In genomic region chr1:27570383-27570755, GRCh38 we compare ENCODE assay signal across 12 cellular contexts. TPM values are rescaled to one million over a fixed set of nuclear protein-coding genes. Genes with fewer than 3 reads are reported as not detected.
DNase-seq lines count a peak whose midpoint lies in the region; ATAC-seq lines count a peak whose summit lies in the region.
"Had no signal": no experiment of that assay in that cellular context is flagged by ENCODE, and none has a peak within 500 bp of the region (broad histone marks: within the 10 kb centered on the region; RNA-seq: fewer than 3 reads in every experiment).

No MANE protein-coding gene starts in this region.

- H3K4me3 ChIP-seq in ectodermal cell (ENCODE audit: insufficient read depth, low read depth, low read length): peak overlapping the region; percentile 5
- no peak overlapping the region for H3K4me3 ChIP-seq in mesodermal cell (ENCODE audit: extremely low read depth, insufficient read depth, low read length, poor library complexity, severe bottlenecking)

- no peaks in the 10 kb centered on the region for H3K27me3 ChIP-seq in ectodermal cell (ENCODE audit: control insufficient read depth, insufficient read depth, low read length, poor library complexity, severe bottlenecking)
- H3K27me3 ChIP-seq: foreskin keratinocyte had no signal

- H3K27ac ChIP-seq in ectodermal cell (ENCODE audit: insufficient read depth, low read depth, low read length, poor library complexity, severe bottlenecking): peak overlapping the region; percentile 95
- peak overlapping the region; percentile 71 for H3K27ac ChIP-seq in mesodermal cell (ENCODE audit: low read depth, low read length, severe bottlenecking)
- peak overlapping the region; percentile 83 for H3K27ac ChIP-seq in temporal lobe (ENCODE audit: low read depth, low read length)
- H3K27ac ChIP-seq: foreskin keratinocyte had no signal

- no peak for DNase-seq in activated T-cell treated with anti-CD3 and anti-CD28 coated beads, Interleukin-2, amount 50 U/mL, for 1 hour
- no peak for DNase-seq in H4 (ENCODE audit: low spot score)
- DNase-seq: activated CD8-positive, alpha-beta memory T cell treated with anti-CD3 and anti-CD28 coated beads, Interleukin-2, amount 50 U/mL, for 48 hours; foreskin keratinocyte; OCI-M1; stimulated activated CD4-positive, alpha-beta T cell treated with anti-CD3 and anti-CD28 coated beads, Interleukin-4, amount 100 ng/mL, for 4 hours had no signal

- no peaks in the 10 kb centered on the region for H3K9me3 Mint-ChIP-seq in IgD-negative memory B cell

- H3K36me3 ChIP-seq in ectodermal cell (ENCODE audit: control insufficient read depth, insufficient read depth, low read length) (no peaks in the 10 kb centered on the region), mesodermal cell (ENCODE audit: control insufficient read depth, insufficient read depth, low read length) (peaks cover 9% of the 10 kb centered on the region)

- H3K4me1 Mint-ChIP-seq in IgD-negative memory B cell: peaks cover 7 to 32% (median 23%) of the 10 kb centered on the region in 3 donors

- 14 to 18% methylated on average over 2 of the region's 2 CpGs for WGBS in ectodermal cell, 2 experiments
- 34 to 40% methylated on average over 2 of the region's 2 CpGs for WGBS in mesodermal cell (ENCODE audit: insufficient coverage in 2 of 2), 2 experiments

- H3K9me3 ChIP-seq in ectodermal cell (ENCODE audit: control insufficient read depth, low read length): no peaks in the 10 kb centered on the region
- no peaks in the 10 kb centered on the region for H3K9me3 ChIP-seq in mesodermal cell (ENCODE audit: control insufficient read depth, low read length)

- no peaks in the 10 kb centered on the region for H3K27me3 Mint-ChIP-seq in IgD-negative memory B cell

- no peaks in the 10 kb centered on the region for H3K36me3 Mint-ChIP-seq in IgD-negative memory B cell

- H3K27ac Mint-ChIP-seq in IgD-negative memory B cell: peak overlapping the region in 2 of 3 donors; percentile 84 to 89

- H3K4me1 ChIP-seq in ectodermal cell (ENCODE audit: control insufficient read depth, insufficient read depth, low read length) (peaks cover 91% of the 10 kb centered on the region), mesodermal cell (ENCODE audit: control insufficient read depth, insufficient read depth, low read length, poor library complexity, severe bottlenecking) (peaks cover 97% of the 10 kb centered on the region)

- ATAC-seq in GM18907 (IDR thresholded peaks at IDR 0.05; ENCODE audit: unreplicated experiment): no peak
- ATAC-seq in GM19452 (IDR thresholded peaks at IDR 0.05; ENCODE audit: unreplicated experiment): no peak
- ATAC-seq: foreskin keratinocyte had no signal

- peak overlapping the region in 1 of 4 donors; percentile 57 for H3K4me3 Mint-ChIP-seq in IgD-negative memory B cell

RNA-seq across cellular contexts. Expression of gene AHDC1, which starts 33.6 kb away (rescaled TPM):
- 1.1 TPM for polyA plus RNA-seq in IgD-negative memory B cell
- polyA plus RNA-seq in ectodermal cell (2013, experiment 1 of 4): 90.4 TPM
- 114 TPM for polyA plus RNA-seq in ectodermal cell (2013, experiment 2 of 4)
- 75.5 TPM for polyA plus RNA-seq in ectodermal cell (2013, experiment 3 of 4)
- polyA plus RNA-seq in ectodermal cell (2013, experiment 4 of 4): 88.7 TPM
- 44.6 TPM for polyA plus RNA-seq in mesodermal cell (2013, experiment 1 of 2)
- polyA plus RNA-seq in mesodermal cell (2013, experiment 2 of 2): 35.0 TPM
- total RNA-seq in temporal lobe: 16.5 TPM
- total RNA-seq in H4 (2014; rRNA removed; shearing (Covaris generic)): 2.0 and 3.6 TPM in 2 replicates
